In genomic region chrX:20718592-20718991, GRCh38 we compare ENCODE assay signal across 18 cellular contexts.
"Had no signal": no experiment of that assay in that cellular context is flagged by ENCODE, and none has a peak within 500 bp of the region (broad histone marks: within the 10 kb centered on the region; RNA-seq: fewer than 3 reads in every experiment).

No MANE protein-coding gene starts in this region.

- H3K36me3 ChIP-seq: ascending aorta, suprapubic skin, upper lobe of left lung had no signal

- H3K9me3 ChIP-seq: ascending aorta, suprapubic skin, upper lobe of left lung had no signal

- H3K27ac ChIP-seq: ascending aorta, suprapubic skin, upper lobe of left lung, VCaP had no signal

- DNase-seq: activated CD4-positive, alpha-beta T cell treated with anti-CD3 and anti-CD28 coated beads for 36 hours; activated CD8-positive, alpha-beta memory T cell treated with anti-CD3 and anti-CD28 coated beads, Interleukin-2, amount 50 U/mL, for 48 hours; activated CD8-positive, alpha-beta T cell treated with anti-CD3 and anti-CD28 coated beads, Interleukin-2, amount 10 ng/mL, durations not matched to agents 7 days and 5 days; activated naive CD4-positive, alpha-beta T cell; activated naive CD8-positive, alpha-beta T cell treated with anti-CD3 and anti-CD28 coated beads, Interleukin-2, amount 50 U/mL, for 24 hours; effector CD4-positive, alpha-beta T cell; left colon; natural killer cell; occipital lobe; stimulated activated CD4-positive, alpha-beta T cell treated with anti-CD3 and anti-CD28 coated beads, Interleukin-12 subunit alpha, Interleukin-12 subunit beta, amount 100 ng/mL, for 4 hours; stimulated activated naive CD4-positive, alpha-beta T cell; T-cell; T1000; upper lobe of left lung had no signal

- H3K4me3 ChIP-seq: ascending aorta, lung, suprapubic skin, upper lobe of left lung had no signal

- H3K4me1 Mint-ChIP-seq: activated CD4-positive, alpha-beta T cell treated with anti-CD3 and anti-CD28 coated beads for 36 hours; activated naive CD8-positive, alpha-beta T cell treated with anti-CD3 and anti-CD28 coated beads, Interleukin-2, amount 50 U/mL, for 24 hours; natural killer cell had no signal

- H3K27ac Mint-ChIP-seq: activated CD4-positive, alpha-beta T cell treated with anti-CD3 and anti-CD28 coated beads for 36 hours; activated CD8-positive, alpha-beta T cell treated with anti-CD3 and anti-CD28 coated beads, Interleukin-2, amount 10 ng/mL, durations not matched to agents 7 days and 5 days; activated naive CD8-positive, alpha-beta T cell treated with anti-CD3 and anti-CD28 coated beads, Interleukin-2, amount 50 U/mL, for 24 hours; natural killer cell; T-cell had no signal

- H3K9me3 Mint-ChIP-seq: activated naive CD8-positive, alpha-beta T cell treated with anti-CD3 and anti-CD28 coated beads, Interleukin-2, amount 50 U/mL, for 24 hours had no signal

- H3K36me3 Mint-ChIP-seq: T-cell had no signal

- ATAC-seq: activated CD4-positive, alpha-beta T cell treated with anti-CD3 and anti-CD28 coated beads for 36 hours; activated CD8-positive, alpha-beta T cell treated with anti-CD3 and anti-CD28 coated beads, Interleukin-2, amount 10 ng/mL, durations not matched to agents 7 days and 5 days; activated naive CD8-positive, alpha-beta T cell treated with anti-CD3 and anti-CD28 coated beads, Interleukin-2, amount 50 U/mL, for 24 hours; natural killer cell; T-cell had no signal

- H3K27me3 ChIP-seq: ascending aorta, suprapubic skin, upper lobe of left lung had no signal

- H3K4me3 Mint-ChIP-seq: activated CD4-positive, alpha-beta T cell treated with anti-CD3 and anti-CD28 coated beads for 36 hours; activated CD8-positive, alpha-beta T cell treated with anti-CD3 and anti-CD28 coated beads, Interleukin-2, amount 10 ng/mL, durations not matched to agents 7 days and 5 days; activated naive CD8-positive, alpha-beta T cell treated with anti-CD3 and anti-CD28 coated beads, Interleukin-2, amount 50 U/mL, for 24 hours; natural killer cell; T-cell had no signal

- H3K4me1 ChIP-seq: ascending aorta, suprapubic skin, upper lobe of left lung had no signal
